10 cellular contexts compared by ENCODE assay signal in genomic region chr5:172795401-172795977, GRCh38. TPM values are rescaled to one million over a fixed set of nuclear protein-coding genes. Genes with fewer than 3 reads are reported as not detected.
A peak's percentile ranks its signal among the peaks of the same experiment; 100 is the strongest.
DNase-seq lines count a peak whose midpoint lies in the region; ATAC-seq, FAIRE-seq and TF ChIP-seq lines count a peak whose summit lies in the region.
"Had no signal": no experiment of that assay in that cellular context is flagged by ENCODE, and none has a peak within 500 bp of the region (broad histone marks: within the 10 kb centered on the region; RNA-seq: fewer than 3 reads in every experiment).

No MANE protein-coding gene starts in this region.

- H3K27me3 ChIP-seq in GM23338 (ENCODE audit: insufficient read depth) (no peaks in the 10 kb centered on the region), brain microvascular endothelial cell (replicated peaks) (no peaks in the 10 kb centered on the region)

- H3K36me3 Mint-ChIP-seq in GM23338 (ENCODE audit: low read depth), result no peaks in the 10 kb centered on the region
- H3K36me3 Mint-ChIP-seq in endothelial cell (ENCODE audit: low read depth, unreplicated experiment), result no peaks in the 10 kb centered on the region

- in situ Hi-C loops in brain microvascular endothelial cell (cut with HindIII; ENCODE audit: low pct_ligation_motif_present, low sequenced_read_pairs), result no loop called here

- H3K4me1 Mint-ChIP-seq in GM23338 (peaks cover 8% of the 10 kb centered on the region), endothelial cell (ENCODE audit: unreplicated experiment) (peaks cover 8% of the 10 kb centered on the region)

- H3K9me3 Mint-ChIP-seq in GM23338 (no peaks in the 10 kb centered on the region), endothelial cell (ENCODE audit: unreplicated experiment) (no peaks in the 10 kb centered on the region)

- no peak overlapping the region for H2AFZ ChIP-seq in GM23338

- H3K27me3 Mint-ChIP-seq in GM23338 (ENCODE audit: insufficient read depth, low read depth, poor library complexity), result peaks cover 6% of the 10 kb centered on the region
- H3K27me3 Mint-ChIP-seq in endothelial cell (ENCODE audit: unreplicated experiment), result no peaks in the 10 kb centered on the region

- DNase-seq in GM23338 (ENCODE audit: low spot score), result peak; percentile 26
- DNase-seq in brain microvascular endothelial cell, result peak; percentile 95
- peak; percentile 96 for DNase-seq in kidney glomerular epithelial cell (lab: John Stamatoyannopoulos, UW)
- no peak for DNase-seq in GM19239 (ENCODE audit: insufficient read length, low spot score)
- no peak for DNase-seq in endothelial cell (ENCODE audit: low spot score)
- DNase-seq: activated CD4-positive, CD25-positive, alpha-beta regulatory T cell treated with anti-CD3 and anti-CD28 coated beads, Interleukin-2, amount 50 U/mL, for 72 hours had no signal

- no peak for ATAC-seq in GM23338
- no peak for ATAC-seq in GM18861 (IDR thresholded peaks at IDR 0.05; ENCODE audit: unreplicated experiment)
- no peak for ATAC-seq in HG03442 (IDR thresholded peaks at IDR 0.05; ENCODE audit: unreplicated experiment)
- ATAC-seq: GM12878 had no signal

- H3K4me3 ChIP-seq in GM23338, result no peak overlapping the region
- H3K4me3 ChIP-seq in brain microvascular endothelial cell (ENCODE audit: low read depth, low read length), result no peak overlapping the region
- H3K4me3 ChIP-seq in skin epidermis, result no peak overlapping the region
- H3K4me3 ChIP-seq: GM12878 had no signal

- H3K9me2 ChIP-seq in GM23338 (ENCODE audit: insufficient read depth), result no peaks in the 10 kb centered on the region

- H3K27ac Mint-ChIP-seq in GM23338 (no peak overlapping the region), endothelial cell (ENCODE audit: unreplicated experiment) (no peak overlapping the region)

- H3K79me2 ChIP-seq in GM23338 (replicated peaks; ENCODE audit: insufficient read depth), result no peaks in the 10 kb centered on the region

- no peak for TF ChIP-seq CTCF in GM23338 (conservative IDR thresholded peaks at IDR 0.05; ENCODE audit: low read depth in 2 of 2)
- TF ChIP-seq CTCF in brain microvascular endothelial cell (IDR thresholded peaks at IDR 0.05; ENCODE audit: low read depth, low read length, missing control alignments), result peak; percentile 29
- no peak for TF ChIP-seq CTCF in endothelial cell (IDR thresholded peaks at IDR 0.05; ENCODE audit: unreplicated experiment)

- no peaks in the 10 kb centered on the region; the same call in 1 of the 2 replicates for H4K20me1 ChIP-seq in GM23338 (replicated peaks; ENCODE audit: insufficient read depth)

- H3K36me3 ChIP-seq in GM23338 (ENCODE audit: insufficient read depth) (no peaks in the 10 kb centered on the region), brain microvascular endothelial cell (replicated peaks) (no peaks in the 10 kb centered on the region)

- no peak overlapping the region for H3K27ac ChIP-seq in GM23338 (ENCODE audit: low read depth)
- peak overlapping the region; percentile 84 for H3K27ac ChIP-seq in brain microvascular endothelial cell
- H3K27ac ChIP-seq in skin epidermis, result peak overlapping the region in 12 of 21 experiments; percentile 10 to 86 (median 62)

- no peaks in the 10 kb centered on the region for H3F3A ChIP-seq in GM23338 (replicated peaks; ENCODE audit: low read depth)

- FAIRE-seq in GM19239 (lab: Jason Lieb, UNC), result no peak
- FAIRE-seq: GM12878 had no signal

- H3K4me1 ChIP-seq in GM23338 (ENCODE audit: insufficient read depth), result peaks cover 8% of the 10 kb centered on the region; the same call in 1 of the 2 replicates

- H3K4me3 Mint-ChIP-seq in GM23338 (no peak overlapping the region), endothelial cell (ENCODE audit: unreplicated experiment) (no peak overlapping the region)

- no peak overlapping the region for H3K4me2 ChIP-seq in GM23338

TF ChIP-seq in GM23338, 12 proteins besides CTCF, POLR2A, EP300 and RAD21:
- TF ChIP-seq ZNF114 (CRISPR knock-in tag; IDR thresholded peaks at IDR 0.05), result no peak
TF ChIP-seq in GM23338: peak in this region for 0.

RNA-seq across cellular contexts. Expression of gene DUSP1, which starts 24.5 kb away (rescaled TPM):
- total RNA-seq in GM23338 (2014; rRNA removed; shearing (Covaris generic)), result 12.8 and 17.2 TPM in 2 replicates
- 8.7 and 9.7 TPM in 2 replicates for polyA plus RNA-seq in GM23338 (2016; fragmentation: Nextera tagmentation; extraction: Ambion mirVana)
- 25.3 TPM for total RNA-seq in endothelial cell (ENCODE audit: unreplicated experiment)

RNA-seq across cellular contexts. Expression of gene ERGIC1, which starts 38.6 kb away (rescaled TPM):
- 92.2 and 99.9 TPM in 2 replicates for total RNA-seq in GM23338 (2014; rRNA removed; shearing (Covaris generic))
- 21.2 and 25.2 TPM in 2 replicates for polyA plus RNA-seq in GM23338 (2016; fragmentation: Nextera tagmentation; extraction: Ambion mirVana)
- 67.1 TPM for total RNA-seq in endothelial cell (ENCODE audit: unreplicated experiment)

Comparison
In these comparisons a context has a peak if more than half of its experiments do, and no peak if none do; other contexts are left out.
1. DNase-seq: peak in GM23338 (single experiment), brain microvascular endothelial cell (single experiment) and kidney glomerular epithelial cell (single experiment); none in GM19239 (single experiment) and endothelial cell (single experiment).